ENCODE assay signal across 8 cellular contexts in genomic region chr1:116763787-116764465, GRCh38. TPM values are rescaled to one million over a fixed set of nuclear protein-coding genes. Genes with fewer than 3 reads are reported as not detected.
DNase-seq lines count a peak whose midpoint lies in the region; ATAC-seq, FAIRE-seq and TF ChIP-seq lines count a peak whose summit lies in the region.

No MANE protein-coding gene starts in this region.

- H3K9me3 ChIP-seq in pancreas = no peaks in the 10 kb centered on the region

- WGBS in pancreas, 2 donors = 64 to 65% methylated on average over 11 of the region's 11 CpGs

- TF ChIP-seq CTCF in pancreas (IDR thresholded peaks at IDR 0.05) = peak; percentile 31 to 45 (median 41)

- ATAC-seq in Right ventricle myocardium inferior = no peak
- ATAC-seq in Right ventricle myocardium superior (ENCODE audit: poor library complexity) = no peak
- ATAC-seq in pancreas = peak; percentile 74 to 95 (median 84)
- ATAC-seq in HG02938 (IDR thresholded peaks at IDR 0.05; ENCODE audit: unreplicated experiment) = no peak
- no peak for ATAC-seq in HG02678 (IDR thresholded peaks at IDR 0.05; ENCODE audit: unreplicated experiment)

- no peak for FAIRE-seq in pancreas (lab: Jason Lieb, UNC)

- intact Hi-C loops in Right ventricle myocardium inferior (cut with DNase I) = no loop called here
- intact Hi-C loops in Right ventricle myocardium superior (cut with DNase I) = no loop called here
- intact Hi-C loops in pancreas (cut with DNase I) = no loop called here

- H3K36me3 ChIP-seq in pancreas = no peaks in the 10 kb centered on the region

- no peaks in the 10 kb centered on the region for H3K27me3 ChIP-seq in pancreas

- H3K27ac ChIP-seq in pancreas = no peak overlapping the region

- no peaks in the 10 kb centered on the region for H3K4me1 ChIP-seq in pancreas

- peak; percentile 65 for DNase-seq in Right ventricle myocardium inferior (ENCODE audit: missing footprints)
- DNase-seq in Right ventricle myocardium superior = no peak
- peak; percentile 31 for DNase-seq in T follicular helper cell (ENCODE audit: low read depth)
- DNase-seq in dermis blood vessel endothelial cell = peak; percentile 44
- peak in 3 of 6 donors; percentile 32 to 58 (median 46) for DNase-seq in pancreas
- DNase-seq in H4 (ENCODE audit: low spot score) = no peak

- H3K4me3 ChIP-seq in pancreas = no peak overlapping the region

RNA-seq across cellular contexts. Expression of gene CD2, which starts 9.7 kb away (rescaled TPM):
- total RNA-seq in Right ventricle myocardium inferior (0.38 TPM), Right ventricle myocardium superior (0.51 TPM), dermis blood vessel endothelial cell (not detected in 2 replicates), pancreas (1 to 10 TPM in 3 of 6 donors, under 1 TPM in 3; 0.16 to 1.9 (median 1.1) TPM)
- polyA plus RNA-seq in pancreas = under 1 TPM; 0.61 to 0.72 TPM
- total RNA-seq in H4 (2014; rRNA removed; shearing (Covaris generic)) = not detected in 2 replicates

Comparison
In these comparisons a context has a peak if more than half of its experiments do, and no peak if none do; other contexts are left out.
1. DNase-seq: peak in Right ventricle myocardium inferior (single experiment), T follicular helper cell (single experiment) and dermis blood vessel endothelial cell (single experiment); none in Right ventricle myocardium superior (single experiment) and H4 (single experiment).
2. ATAC-seq: peak in pancreas (4 of 4); none in Right ventricle myocardium inferior (single experiment), Right ventricle myocardium superior (single experiment), HG02938 (single experiment) and HG02678 (single experiment).